Comparison of ENCODE assay signal across 10 cellular contexts in genomic region chr21:41396452-41397107, GRCh38. TPM values are rescaled to one million over a fixed set of nuclear protein-coding genes. Genes with fewer than 3 reads are reported as not detected.
DNase-seq lines count a peak whose midpoint lies in the region; ATAC-seq and TF ChIP-seq lines count a peak whose summit lies in the region.
"Had no signal": no experiment of that assay in that cellular context is flagged by ENCODE, and none has a peak within 500 bp of the region (broad histone marks: within the 10 kb centered on the region; RNA-seq: fewer than 3 reads in every experiment).

No MANE protein-coding gene starts in this region.

- peak overlapping the region in 9 of 11 experiments; percentile 14 to 63 (median 36); a peak in 14 of 22 replicates for H3K27ac ChIP-seq in BLaER1 treated with 17β-estradiol and CSF1 and Interleukin-3, amounts not matched to agents 10 nM and 100 nM
- no peak overlapping the region for H3K27ac ChIP-seq in PC-3 (ENCODE audit: low read length)

- H3K9ac ChIP-seq in BLaER1 treated with 17β-estradiol and CSF1 and Interleukin-3, amounts not matched to agents 10 nM and 100 nM, result peak overlapping the region in 4 of 11 experiments; percentile 3 to 16 (median 6); a peak in 3 of 22 replicates
- no peak overlapping the region for H3K9ac ChIP-seq in PC-3 (ENCODE audit: low read length)

- peak overlapping the region; percentile 24; the same call in 1 of the 2 replicates for H2AFZ ChIP-seq in PC-3 (ENCODE audit: low read length)

- H3K4me2 ChIP-seq in BLaER1 treated with 17β-estradiol and CSF1 and Interleukin-3, amounts not matched to agents 10 nM and 100 nM, result peak overlapping the region; percentile 65 to 90 (median 78)
- peak overlapping the region; percentile 68 for H3K4me2 ChIP-seq in PC-3 (ENCODE audit: low read length)

- intact Hi-C loops in PC-3 (cut with micrococcal nuclease), result no loop called here
- intact Hi-C loops in mucosa of descending colon (cut with DNase I, micrococcal nuclease), result no loop called here

- H3K9me2 ChIP-seq in PC-3 (replicated peaks; ENCODE audit: low read length), result no peaks in the 10 kb centered on the region

- TF ChIP-seq CTCF in PC-3 (conservative IDR thresholded peaks at IDR 0.05; ENCODE audit: low read depth, low read length) (no peak), fibroblast of mammary gland (conservative IDR thresholded peaks at IDR 0.05; ENCODE audit: control insufficient read depth, insufficient read depth, low read depth, low read length) (no peak), mucosa of descending colon (IDR thresholded peaks at IDR 0.05) (no peak)

- POLR2A ChIA-PET in PC-3 (lab: Charles Lee; ENCODE audit: unreplicated experiment), result no interaction called here

- no peaks in the 10 kb centered on the region for H3F3A ChIP-seq in PC-3 (ENCODE audit: low read length, unreplicated experiment)

- ATAC-seq in PC-3, result peak; percentile 66
- ATAC-seq in mucosa of descending colon, result peak; percentile 82
- no peak for ATAC-seq in HG03571 (IDR thresholded peaks at IDR 0.05; ENCODE audit: unreplicated experiment)
- ATAC-seq: activated CD4-positive, CD25-positive, alpha-beta regulatory T cell treated with anti-CD3 and anti-CD28 coated beads, Interleukin-2, amount 50 U/mL, for 24 hours had no signal

- in situ Hi-C loops in ACHN (cut with HindIII; ENCODE audit: low pct_ligation_motif_present, low pct_unique_long_range_greater_than_20kb, low sequenced_read_pairs), result no loop called here

- no peaks in the 10 kb centered on the region for H3K27me3 ChIP-seq in BLaER1 treated with 17β-estradiol and CSF1 and Interleukin-3, amounts not matched to agents 10 nM and 100 nM
- H3K27me3 ChIP-seq in PC-3 (ENCODE audit: low read length), result no peaks in the 10 kb centered on the region

- H3K79me2 ChIP-seq in PC-3 (ENCODE audit: low read length), result no peaks in the 10 kb centered on the region

- no peaks in the 10 kb centered on the region for H4K20me1 ChIP-seq in BLaER1 treated with 17β-estradiol and CSF1 and Interleukin-3, amounts not matched to agents 10 nM and 100 nM
- H4K20me1 ChIP-seq in PC-3 (ENCODE audit: low read length), result no peaks in the 10 kb centered on the region

- DNase-seq in PC-3, result peak; percentile 48
- peak; percentile 33 for DNase-seq in fibroblast of mammary gland (ENCODE audit: low read depth)
- DNase-seq in mucosa of descending colon, result peak in 2 of 3 donors; percentile 44 to 57
- no peak for DNase-seq in GOT3 (lab: John Stamatoyannopoulos, UW)
- DNase-seq in ACHN, result no peak
- no peak for DNase-seq in DMS79 treated with DMSO at 0.1 percent for 48 hours (lab: John Stamatoyannopoulos, UW)
- DNase-seq: NCI-H510A treated with DMSO at 0.1 percent for 48 hours had no signal

- H3K9me3 ChIP-seq in BLaER1 treated with 17β-estradiol and CSF1 and Interleukin-3, amounts not matched to agents 10 nM and 100 nM (replicated peaks in 1 of 11), result peaks cover 0 to 12% (median 0%) of the 10 kb centered on the region in 11 experiments; a peak in 3 of 22 replicates
- H3K9me3 ChIP-seq in PC-3 (ENCODE audit: low read length) (no peaks in the 10 kb centered on the region), mucosa of descending colon (no peaks in the 10 kb centered on the region)

- peaks cover 23 to 48% (median 37%) of the 10 kb centered on the region in 10 experiments for H3K4me1 ChIP-seq in BLaER1 treated with 17β-estradiol and CSF1 and Interleukin-3, amounts not matched to agents 10 nM and 100 nM
- peaks cover 11% of the 10 kb centered on the region for H3K4me1 ChIP-seq in PC-3 (ENCODE audit: insufficient read depth, low read length)
- peaks cover 4% of the 10 kb centered on the region for H3K4me1 ChIP-seq in mucosa of descending colon (ENCODE audit: low read depth)

- CTCF ChIA-PET in PC-3 (lab: Charles Lee), result no interaction called here

- peaks cover 12 to 33% (median 20%) of the 10 kb centered on the region in 11 experiments; a peak in 14 of 22 replicates for H3K36me3 ChIP-seq in BLaER1 treated with 17β-estradiol and CSF1 and Interleukin-3, amounts not matched to agents 10 nM and 100 nM
- H3K36me3 ChIP-seq in PC-3 (ENCODE audit: low read depth, low read length) (no peaks in the 10 kb centered on the region), mucosa of descending colon (ENCODE audit: low read depth) (no peaks in the 10 kb centered on the region)

- no TSS peak for BruUV-seq in PC-3 (replicated peaks; lab: Mats Ljungman, UMichigan)

- no peak overlapping the region for H3K4me3 ChIP-seq in BLaER1 treated with 17β-estradiol and CSF1 and Interleukin-3, amounts not matched to agents 10 nM and 100 nM
- H3K4me3 ChIP-seq in PC-3 (ENCODE audit: low read length), result no peak overlapping the region
- H3K4me3 ChIP-seq in fibroblast of mammary gland (ENCODE audit: control insufficient read depth, low read depth, low read length), result no peak overlapping the region
- no peak overlapping the region for H3K4me3 ChIP-seq in mucosa of descending colon

RNA-seq across cellular contexts. Expression of gene MX1, which starts 29.5 kb away (rescaled TPM):
- total RNA-seq in PC-3 (2014; rRNA removed), result 12.6 and 22.0 TPM in 2 replicates
- 10 to 100 TPM; 30.7 to 78.5 (median 31.2) TPM for total RNA-seq in mucosa of descending colon

RNA-seq across cellular contexts. Expression of gene MX2, which starts 34.8 kb away (rescaled TPM):
- total RNA-seq in PC-3 (2014; rRNA removed) (0.15 and 0.46 TPM in 2 replicates), mucosa of descending colon (1 to 10 TPM; 2.5 to 9.2 (median 6.3) TPM)

Comparison
In these comparisons a context has a peak if more than half of its experiments do, and no peak if none do; other contexts are left out.
1. DNase-seq: peak in PC-3 (single experiment), fibroblast of mammary gland (single experiment) and mucosa of descending colon (2 of 3); none in GOT3 (single experiment), ACHN (single experiment) and DMS79 treated with DMSO at 0.1 percent for 48 hours (single experiment).